8 cellular contexts compared by ENCODE assay signal in genomic region chr7:118311121-118311803, GRCh38.
DNase-seq lines count a peak whose midpoint lies in the region; ATAC-seq and TF ChIP-seq lines count a peak whose summit lies in the region.

No MANE protein-coding gene starts in this region.

- POLR2A ChIA-PET in HEK293 (lab: Yijun Ruan, JAX) (no interaction called here), Caco-2 (lab: Charles Lee) (no interaction called here)

- no peaks in the 10 kb centered on the region for H3K4me1 Mint-ChIP-seq in Caco-2 (ENCODE audit: low read depth, unreplicated experiment)

- no TSS peak for BruUV-seq in Caco-2 (replicated peaks; lab: Mats Ljungman, UMichigan)

- H3K9me3 ChIP-seq in HEK293 (ENCODE audit: control insufficient read depth, insufficient read depth, low read depth, low read length) (no peaks in the 10 kb centered on the region), fibroblast of lung (ENCODE audit: control insufficient read depth, insufficient read depth, low read depth, low read length) (no peaks in the 10 kb centered on the region), Caco-2 (0 out of 2 replicates have a peak, but pooled peaks cover 2% of the 10 kb centered on the region), body of pancreas (no peaks in the 10 kb centered on the region)

- H3K27me3 Mint-ChIP-seq in Caco-2 (ENCODE audit: insufficient read depth, unreplicated experiment), result no peaks in the 10 kb centered on the region

- CTCF ChIA-PET in HEK293 (lab: Yijun Ruan, JAX) (no interaction called here), Caco-2 (lab: Charles Lee) (no interaction called here)

- no peak overlapping the region for H3K4me3 Mint-ChIP-seq in Caco-2 (ENCODE audit: unreplicated experiment)

- H3K27ac ChIP-seq in HEK293 (ENCODE audit: extremely low read depth, low read depth, low read length) (no peak overlapping the region), fibroblast of lung (ENCODE audit: insufficient read depth, low read length) (no peak overlapping the region), body of pancreas (no peak overlapping the region)

- peaks cover 9% of the 10 kb centered on the region for H3K9me3 Mint-ChIP-seq in Caco-2 (ENCODE audit: unreplicated experiment)

- ATAC-seq in GM18868 (IDR thresholded peaks at IDR 0.05; ENCODE audit: unreplicated experiment) (peak; percentile 70), body of pancreas (no peak)

- no peak overlapping the region for H3K27ac Mint-ChIP-seq in Caco-2 (ENCODE audit: unreplicated experiment)

- no peaks in the 10 kb centered on the region for H3K36me3 Mint-ChIP-seq in Caco-2 (ENCODE audit: insufficient read depth, unreplicated experiment)

- TF ChIP-seq POLR2A in body of pancreas (IDR thresholded peaks at IDR 0.05), result no peak

- H3K36me3 ChIP-seq in HEK293 (ENCODE audit: control insufficient read depth in 2 of 2, insufficient read depth in 1 of 2, low read length in 2 of 2) (no peaks in the 10 kb centered on the region), fibroblast of lung (ENCODE audit: control insufficient read depth, insufficient read depth, low read length) (no peaks in the 10 kb centered on the region), Caco-2 (ENCODE audit: control insufficient read depth, insufficient read depth, low read length) (no peaks in the 10 kb centered on the region), body of pancreas (replicated peaks in 1 of 2; ENCODE audit: insufficient read depth in 1 of 2, low read depth in 2 of 2) (no peaks in the 10 kb centered on the region)

- no peaks in the 10 kb centered on the region for H4K20me1 ChIP-seq in fibroblast of lung (ENCODE audit: control insufficient read depth, extremely low read depth, insufficient read depth, low read length)

- intact Hi-C loops in Caco-2 (cut with micrococcal nuclease; ENCODE audit: unreplicated experiment) (no loop called here), body of pancreas (cut with DNase I) (no loop called here)

- no peak overlapping the region for H3K4me2 ChIP-seq in fibroblast of lung (ENCODE audit: extremely low read depth, insufficient read depth, low read length)

- TF ChIP-seq CTCF in HEK293 (tag by site-specific recombination; IDR thresholded peaks at IDR 0.05), result no peak
- no peak for TF ChIP-seq CTCF in fibroblast of lung (conservative IDR thresholded peaks at IDR 0.05 in 1 of 2, IDR thresholded peaks at IDR 0.05 in 1 of 2; ENCODE audit: low read depth in 1 of 2, low read length in 2 of 2)
- no peak for TF ChIP-seq CTCF in Caco-2 (IDR thresholded peaks at IDR 0.05; ENCODE audit: insufficient read depth in 1 of 2, low read depth in 1 of 2, low read length in 1 of 2, severe bottlenecking in 1 of 2, unreplicated experiment in 1 of 2)
- no peak for TF ChIP-seq CTCF in body of pancreas (IDR thresholded peaks at IDR 0.05)

- no peaks in the 10 kb centered on the region for H3K4me1 ChIP-seq in HEK293 (ENCODE audit: control insufficient read depth, insufficient read depth, low read length)
- H3K4me1 ChIP-seq in fibroblast of lung (ENCODE audit: control insufficient read depth, extremely low read depth, insufficient read depth, low read length), result no peaks in the 10 kb centered on the region
- no peaks in the 10 kb centered on the region for H3K4me1 ChIP-seq in Caco-2
- no peaks in the 10 kb centered on the region for H3K4me1 ChIP-seq in body of pancreas

- no peak overlapping the region for H3K9ac ChIP-seq in fibroblast of lung (ENCODE audit: insufficient read depth, low read length)

- H3K79me2 ChIP-seq in fibroblast of lung (ENCODE audit: control insufficient read depth, insufficient read depth, low read length), result no peaks in the 10 kb centered on the region

- H3K4me3 ChIP-seq in HEK293 (ENCODE audit: low read depth, low read length) (no peak overlapping the region), fibroblast of lung (replicated peaks in 1 of 4; ENCODE audit: control extremely low read depth in 1 of 4, insufficient read depth in 1 of 4, low read depth in 3 of 4, low read length in 4 of 4) (no peak overlapping the region), Caco-2 (ENCODE audit: low read depth, low read length) (no peak overlapping the region), body of pancreas (no peak overlapping the region)
- H3K4me3 ChIP-seq in Jurkat, Clone E6-1 (ENCODE audit: low read length), result no peak overlapping the region

- no peak overlapping the region for H2AFZ ChIP-seq in fibroblast of lung (ENCODE audit: low read length)

- DNase-seq in Jurkat, Clone E6-1 (ENCODE audit: low read depth, low spot score), result peak; percentile 30
- DNase-seq in fibroblast of lung (ENCODE audit: low read depth in 2 of 2) (peak; percentile 70 to 85), Caco-2 (no peak), COLO668 (lab: John Stamatoyannopoulos, UW; ENCODE audit: unreplicated experiment) (no peak), body of pancreas (no peak)
- no peak for DNase-seq in stimulated activated CD4-positive, alpha-beta T cell treated with anti-CD3 and anti-CD28 coated beads, Interleukin-4, amount 100 ng/mL, for 24 hours

- 2 to 3% methylated on average over 1 of the region's 1 CpG for WGBS in body of pancreas, 2 donors

- H3K27me3 ChIP-seq in fibroblast of lung (ENCODE audit: control insufficient read depth, insufficient read depth, low read length) (no peaks in the 10 kb centered on the region), Caco-2 (replicated peaks; ENCODE audit: control insufficient read depth, insufficient read depth, low read length) (no peaks in the 10 kb centered on the region), body of pancreas (no peaks in the 10 kb centered on the region)

TF ChIP-seq in HEK293, 187 proteins besides CTCF, POLR2A, EP300 and RAD21 (continues in another document):
- no peak for TF ChIP-seq ZBTB20 (tag by site-specific recombination; IDR thresholded peaks at IDR 0.05)
- 0 out of 2 replicates have a peak, but pooled peaks have one; percentile 28 for TF ChIP-seq ZBTB44 (tag by site-specific recombination; IDR thresholded peaks at IDR 0.05)
- no peak for TF ChIP-seq ZSCAN18 (tag by site-specific recombination; IDR thresholded peaks at IDR 0.05)
- TF ChIP-seq ZNF701 (tag by site-specific recombination; IDR thresholded peaks at IDR 0.05), result no peak
- no peak for TF ChIP-seq ZFP69B (tag by site-specific recombination; IDR thresholded peaks at IDR 0.05)
- TF ChIP-seq ZNF558 (tag by site-specific recombination; IDR thresholded peaks at IDR 0.05), result no peak
- TF ChIP-seq ZFP37 (tag by site-specific recombination; IDR thresholded peaks at IDR 0.05), result no peak
- TF ChIP-seq, protein P1, sequence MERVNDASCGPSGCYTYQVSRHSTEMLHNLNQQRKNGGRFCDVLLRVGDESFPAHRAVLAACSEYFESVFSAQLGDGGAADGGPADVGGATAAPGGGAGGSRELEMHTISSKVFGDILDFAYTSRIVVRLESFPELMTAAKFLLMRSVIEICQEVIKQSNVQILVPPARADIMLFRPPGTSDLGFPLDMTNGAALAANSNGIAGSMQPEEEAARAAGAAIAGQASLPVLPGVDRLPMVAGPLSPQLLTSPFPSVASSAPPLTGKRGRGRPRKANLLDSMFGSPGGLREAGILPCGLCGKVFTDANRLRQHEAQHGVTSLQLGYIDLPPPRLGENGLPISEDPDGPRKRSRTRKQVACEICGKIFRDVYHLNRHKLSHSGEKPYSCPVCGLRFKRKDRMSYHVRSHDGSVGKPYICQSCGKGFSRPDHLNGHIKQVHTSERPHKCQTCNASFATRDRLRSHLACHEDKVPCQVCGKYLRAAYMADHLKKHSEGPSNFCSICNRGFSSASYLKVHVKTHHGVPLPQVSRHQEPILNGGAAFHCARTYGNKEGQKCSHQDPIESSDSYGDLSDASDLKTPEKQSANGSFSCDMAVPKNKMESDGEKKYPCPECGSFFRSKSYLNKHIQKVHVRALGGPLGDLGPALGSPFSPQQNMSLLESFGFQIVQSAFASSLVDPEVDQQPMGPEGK (tag by site-specific recombination; IDR thresholded peaks at IDR 0.05), result no peak
- TF ChIP-seq ZNF658 (tag by site-specific recombination; IDR thresholded peaks at IDR 0.05), result no peak
- no peak for TF ChIP-seq SP2 (tag by site-specific recombination; IDR thresholded peaks at IDR 0.05)
- TF ChIP-seq MYNN (tag by site-specific recombination; IDR thresholded peaks at IDR 0.05; ENCODE audit: borderline replicate concordance), result no peak
- peak; percentile 38; the same call in 1 of the 2 replicates for TF ChIP-seq SCRT2 (tag by site-specific recombination; IDR thresholded peaks at IDR 0.05)
- TF ChIP-seq YY1 (tag by site-specific recombination; IDR thresholded peaks at IDR 0.05), result no peak
- no peak for TF ChIP-seq ZNF704 (tag by site-specific recombination; IDR thresholded peaks at IDR 0.05)

Comparison
In these comparisons a context has a peak if more than half of its experiments do, and no peak if none do; other contexts are left out.
1. DNase-seq: peak in Jurkat, Clone E6-1 (single experiment) and fibroblast of lung (2 of 2); none in Caco-2 (0 of 2), COLO668 (single experiment), stimulated activated CD4-positive, alpha-beta T cell treated with anti-CD3 and anti-CD28 coated beads, Interleukin-4, amount 100 ng/mL, for 24 hours (single experiment) and body of pancreas (0 of 4).